Comparison of ENCODE assay signal across 8 cellular contexts in genomic region chr1:203512830-203513578, GRCh38. TPM values are rescaled to one million over a fixed set of nuclear protein-coding genes. Genes with fewer than 3 reads are reported as not detected.
DNase-seq lines count a peak whose midpoint lies in the region; ATAC-seq and TF ChIP-seq lines count a peak whose summit lies in the region.

No MANE protein-coding gene starts in this region.

- H3K36me3 Mint-ChIP-seq in GM23338 (ENCODE audit: low read depth), result no peaks in the 10 kb centered on the region; the same call in 2 of the 3 replicates
- H3K36me3 Mint-ChIP-seq in stimulated activated effector memory CD8-positive, alpha-beta T cell treated with anti-CD3 and anti-CD28 coated beads, Interleukin-12 subunit alpha, Interleukin-12 subunit beta, amount 100 ng/mL, for 72 hours, result no peaks in the 10 kb centered on the region

- intact Hi-C loops in left lung (cut with DNase I), result no loop called here

- H3K27ac ChIP-seq in GM23338 (ENCODE audit: low read depth), result no peak overlapping the region
- H3K27ac ChIP-seq in RWPE2 (ENCODE audit: poor library complexity, severe bottlenecking), result peak overlapping the region; percentile 67
- H3K27ac ChIP-seq in brain microvascular endothelial cell, result peak overlapping the region; percentile 74
- peak overlapping the region; percentile 23 to 58 for H3K27ac ChIP-seq in left lung

- peak overlapping the region; percentile 73 for H3K4me2 ChIP-seq in GM23338

- TF ChIP-seq CTCF in GM23338 (conservative IDR thresholded peaks at IDR 0.05; ENCODE audit: low read depth in 2 of 2), result no peak
- no peak for TF ChIP-seq CTCF in RWPE2 (IDR thresholded peaks at IDR 0.05; ENCODE audit: poor library complexity, severe bottlenecking)
- no peak for TF ChIP-seq CTCF in brain microvascular endothelial cell (IDR thresholded peaks at IDR 0.05; ENCODE audit: low read depth, low read length, missing control alignments)
- no peak for TF ChIP-seq CTCF in left lung (IDR thresholded peaks at IDR 0.05)

- H3K9me3 ChIP-seq in RWPE2 (ENCODE audit: severe bottlenecking) (no peaks in the 10 kb centered on the region), left lung (no peaks in the 10 kb centered on the region)

- no peaks in the 10 kb centered on the region for H3F3A ChIP-seq in GM23338 (replicated peaks; ENCODE audit: low read depth)

- no peaks in the 10 kb centered on the region for H3K36me3 ChIP-seq in GM23338 (ENCODE audit: insufficient read depth)
- H3K36me3 ChIP-seq in RWPE2 (ENCODE audit: low read depth), result no peaks in the 10 kb centered on the region
- H3K36me3 ChIP-seq in brain microvascular endothelial cell (replicated peaks), result no peaks in the 10 kb centered on the region
- H3K36me3 ChIP-seq in left lung, result no peaks in the 10 kb centered on the region

- H3K9me2 ChIP-seq in GM23338 (ENCODE audit: insufficient read depth), result no peaks in the 10 kb centered on the region

- H3K4me3 ChIP-seq in GM23338, result peak overlapping the region; percentile 43
- H3K4me3 ChIP-seq in RWPE2 (ENCODE audit: severe bottlenecking), result no peak overlapping the region
- no peak overlapping the region for H3K4me3 ChIP-seq in brain microvascular endothelial cell (ENCODE audit: low read depth, low read length)
- no peak overlapping the region for H3K4me3 ChIP-seq in left lung

- H3K4me1 ChIP-seq in GM23338 (ENCODE audit: insufficient read depth) (peaks cover 47% of the 10 kb centered on the region), RWPE2 (ENCODE audit: insufficient read depth, poor library complexity, severe bottlenecking) (peaks cover 27% of the 10 kb centered on the region), left lung (peaks cover 14 to 46% of the 10 kb centered on the region in 2 donors)

- ATAC-seq in GM23338 (peak; percentile 8), RWPE2 (ENCODE audit: low read depth) (peak; percentile 94), left lung (peak; percentile 87), HG02623 (IDR thresholded peaks at IDR 0.05; ENCODE audit: unreplicated experiment) (no peak), GM18873 (IDR thresholded peaks at IDR 0.05; ENCODE audit: low FRiP score, unreplicated experiment) (no peak), GM18907 (IDR thresholded peaks at IDR 0.05; ENCODE audit: unreplicated experiment) (no peak)
- peak; percentile 82 for ATAC-seq in stimulated activated effector memory CD8-positive, alpha-beta T cell treated with anti-CD3 and anti-CD28 coated beads, Interleukin-12 subunit alpha, Interleukin-12 subunit beta, amount 100 ng/mL, for 72 hours

- in situ Hi-C loops in brain microvascular endothelial cell (cut with HindIII; ENCODE audit: low pct_ligation_motif_present, low sequenced_read_pairs), result loop anchor here (25.0 kb wide), 1 partner anchor 199 kb away; no protein-coding TSS in a partner anchor

- H4K20me1 ChIP-seq in GM23338 (replicated peaks; ENCODE audit: insufficient read depth), result no peaks in the 10 kb centered on the region

- peak overlapping the region; percentile 90 for H2AFZ ChIP-seq in GM23338

- H3K9me3 Mint-ChIP-seq in GM23338, result no peaks in the 10 kb centered on the region; the same call in 2 of the 3 replicates
- no peaks in the 10 kb centered on the region for H3K9me3 Mint-ChIP-seq in stimulated activated effector memory CD8-positive, alpha-beta T cell treated with anti-CD3 and anti-CD28 coated beads, Interleukin-12 subunit alpha, Interleukin-12 subunit beta, amount 100 ng/mL, for 72 hours

- no peak overlapping the region for H3K4me3 Mint-ChIP-seq in GM23338
- no peak overlapping the region for H3K4me3 Mint-ChIP-seq in stimulated activated effector memory CD8-positive, alpha-beta T cell treated with anti-CD3 and anti-CD28 coated beads, Interleukin-12 subunit alpha, Interleukin-12 subunit beta, amount 100 ng/mL, for 72 hours

- H3K79me2 ChIP-seq in GM23338 (replicated peaks; ENCODE audit: insufficient read depth), result no peaks in the 10 kb centered on the region

- DNase-seq in GM23338 (ENCODE audit: low spot score), result no peak
- peak; percentile 77 for DNase-seq in RWPE2 (ENCODE audit: low spot score)
- peak; percentile 93 for DNase-seq in brain microvascular endothelial cell
- DNase-seq in left lung, result peak in 1 of 2 donors; percentile 69
- no peak for DNase-seq in stimulated activated effector memory CD8-positive, alpha-beta T cell treated with anti-CD3 and anti-CD28 coated beads, Interleukin-12 subunit alpha, Interleukin-12 subunit beta, amount 100 ng/mL, for 72 hours (ENCODE audit: low spot score in 2 of 2)

- H3K27me3 Mint-ChIP-seq in GM23338 (ENCODE audit: insufficient read depth, low read depth, poor library complexity), result peaks cover 54% of the 10 kb centered on the region

- H3K27me3 ChIP-seq in GM23338 (ENCODE audit: insufficient read depth) (peaks cover 60% of the 10 kb centered on the region), RWPE2 (ENCODE audit: insufficient read depth, poor library complexity, severe bottlenecking) (no peaks in the 10 kb centered on the region), brain microvascular endothelial cell (replicated peaks) (no peaks in the 10 kb centered on the region), left lung (no peaks in the 10 kb centered on the region)

- H3K27ac Mint-ChIP-seq in GM23338, result no peak overlapping the region
- H3K27ac Mint-ChIP-seq in stimulated activated effector memory CD8-positive, alpha-beta T cell treated with anti-CD3 and anti-CD28 coated beads, Interleukin-12 subunit alpha, Interleukin-12 subunit beta, amount 100 ng/mL, for 72 hours, result peak overlapping the region; percentile 72

- peaks cover 63% of the 10 kb centered on the region for H3K4me1 Mint-ChIP-seq in GM23338
- peaks cover 17% of the 10 kb centered on the region for H3K4me1 Mint-ChIP-seq in stimulated activated effector memory CD8-positive, alpha-beta T cell treated with anti-CD3 and anti-CD28 coated beads, Interleukin-12 subunit alpha, Interleukin-12 subunit beta, amount 100 ng/mL, for 72 hours

TF ChIP-seq in GM23338, 12 proteins besides CTCF, POLR2A, EP300 and RAD21 (continues in another document):
- TF ChIP-seq ETS1 (IDR thresholded peaks at IDR 0.05) (no peak), STAT1 (IDR thresholded peaks at IDR 0.05; ENCODE audit: unreplicated experiment) (no peak), ZNF114 (CRISPR knock-in tag; IDR thresholded peaks at IDR 0.05) (no peak)

RNA-seq across cellular contexts. Expression of gene OPTC, which starts 19.1 kb away (rescaled TPM):
- 1.0 TPM in 1 of 2 replicates, not detected in the other for total RNA-seq in GM23338 (2014; rRNA removed; shearing (Covaris generic))
- 0.26 and 0.50 TPM in 2 replicates for polyA plus RNA-seq in GM23338 (2016; fragmentation: Nextera tagmentation; extraction: Ambion mirVana)
- not detected for total RNA-seq in left lung

RNA-seq across cellular contexts. Expression of gene PRELP, which starts 37.4 kb away (rescaled TPM):
- 0.03 and 0.08 TPM in 2 replicates for total RNA-seq in GM23338 (2014; rRNA removed; shearing (Covaris generic))
- 0.03 and 0.12 TPM in 2 replicates for polyA plus RNA-seq in GM23338 (2016; fragmentation: Nextera tagmentation; extraction: Ambion mirVana)
- total RNA-seq in left lung, result 10 to 100 TPM; 19.3 to 20.5 TPM

Comparison
In these comparisons a context has a peak if more than half of its experiments do, and no peak if none do; other contexts are left out.
1. ATAC-seq: peak in GM23338 (single experiment), RWPE2 (single experiment), left lung (single experiment) and stimulated activated effector memory CD8-positive, alpha-beta T cell treated with anti-CD3 and anti-CD28 coated beads, Interleukin-12 subunit alpha, Interleukin-12 subunit beta, amount 100 ng/mL, for 72 hours (single experiment); none in HG02623 (single experiment), GM18873 (single experiment) and GM18907 (single experiment).
2. DNase-seq: peak in RWPE2 (single experiment) and brain microvascular endothelial cell (single experiment); none in GM23338 (single experiment) and stimulated activated effector memory CD8-positive, alpha-beta T cell treated with anti-CD3 and anti-CD28 coated beads, Interleukin-12 subunit alpha, Interleukin-12 subunit beta, amount 100 ng/mL, for 72 hours (0 of 2).
3. RNA of gene PRELP, which starts 37.4 kb away (total RNA-seq): 19.3 to 20.5 TPM in left lung; 0.03 to 0.08 TPM in GM23338; every median in the first group is over 10 times any median in the second.